In the genomic region with DNA sequence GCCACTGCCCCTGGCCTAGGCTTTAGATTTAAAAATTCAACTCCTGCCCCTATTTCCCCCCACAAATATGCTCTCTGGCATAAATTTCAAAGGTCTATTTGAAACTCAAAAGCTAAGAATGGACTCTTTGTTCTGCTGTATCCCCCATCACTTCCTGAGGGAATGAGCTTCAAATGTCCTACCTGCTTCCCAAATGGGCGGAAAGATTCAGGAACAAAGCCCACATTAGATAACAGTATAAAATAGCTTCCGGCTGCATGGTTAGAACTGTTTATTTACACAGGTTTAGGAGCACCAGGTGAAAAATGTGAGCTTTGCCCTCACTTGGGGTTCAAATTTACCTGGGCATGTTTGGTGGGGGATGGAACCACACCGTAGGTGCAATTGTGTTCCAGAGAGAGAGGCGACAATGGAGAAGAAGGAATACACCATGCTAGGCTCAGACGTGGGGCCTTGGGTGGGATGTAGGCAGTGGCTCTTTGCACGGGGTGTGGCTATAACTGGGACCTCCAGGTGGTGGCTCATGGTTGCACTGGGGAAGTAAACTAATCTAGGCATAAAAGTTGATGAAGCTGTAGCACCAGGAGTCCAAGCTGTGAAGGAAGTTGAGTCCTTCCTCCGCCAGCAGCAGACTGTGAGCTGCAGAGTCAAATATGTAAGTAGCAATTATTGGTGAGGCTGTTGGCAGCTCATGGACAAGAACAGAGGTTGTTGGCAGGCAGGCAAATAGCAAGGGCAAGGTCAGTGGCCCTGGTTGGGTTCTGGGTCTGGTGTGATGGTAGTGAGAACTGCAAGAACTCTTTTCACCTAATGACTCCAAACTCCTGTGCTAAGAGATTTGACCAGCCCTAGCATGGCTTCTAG, we compare ENCODE assay signal across 10 cellular contexts. TPM values are rescaled to one million over a fixed set of nuclear protein-coding genes. Genes with fewer than 3 reads are reported as not detected.
DNase-seq lines count a peak whose midpoint lies in the region; ATAC-seq and TF ChIP-seq lines count a peak whose summit lies in the region.
"Had no signal": no experiment of that assay in that cellular context is flagged by ENCODE, and none has a peak within 500 bp of the region (broad histone marks: within the 10 kb centered on the region; RNA-seq: fewer than 3 reads in every experiment).

No MANE protein-coding gene starts in this region.

- H3K79me1 ChIP-seq in IMR-90 (ENCODE audit: low read depth in 1 of 2, low read length in 2 of 2), result peaks cover 0 to 11% of the 10 kb centered on the region in 2 experiments; a peak in 1 of 4 replicates

- peak overlapping the region; percentile 71 for H2BK5ac ChIP-seq in IMR-90 (ENCODE audit: low read depth, low read length, poor library complexity, severe bottlenecking)

- CTCF ChIA-PET in IMR-90 (lab: Yijun Ruan, JAX), result no interaction called here

- no peak overlapping the region for H3K56ac ChIP-seq in IMR-90 (ENCODE audit: extremely low read depth, insufficient read depth, low read length)

- no peak for TF ChIP-seq CTCF in IMR-90 (conservative IDR thresholded peaks at IDR 0.05; ENCODE audit: low read depth, low read length)
- TF ChIP-seq CTCF in body of pancreas (IDR thresholded peaks at IDR 0.05), result no peak
- no peak for TF ChIP-seq CTCF in right lobe of liver (IDR thresholded peaks at IDR 0.05)
- TF ChIP-seq CTCF in thyroid gland (IDR thresholded peaks at IDR 0.05), result no peak

- peak overlapping the region; percentile 81 for H2BK20ac ChIP-seq in IMR-90 (ENCODE audit: low read depth, low read length)

- H3K36me3 ChIP-seq in IMR-90 (ENCODE audit: control insufficient read depth, insufficient read depth, low read length) (no peaks in the 10 kb centered on the region), body of pancreas (replicated peaks in 1 of 2; ENCODE audit: insufficient read depth in 1 of 2, low read depth in 2 of 2) (no peaks in the 10 kb centered on the region), right lobe of liver (no peaks in the 10 kb centered on the region), thyroid gland (no peaks in the 10 kb centered on the region)

- H3K18ac ChIP-seq in IMR-90 (ENCODE audit: low read depth, low read length), result no peak overlapping the region

- intact Hi-C loops in IMR-90 (cut with micrococcal nuclease), result no loop called here
- intact Hi-C loops in body of pancreas (cut with DNase I), result no loop called here
- intact Hi-C loops in right lobe of liver (cut with DNase I), result no loop called here
- intact Hi-C loops in thyroid gland (cut with DNase I), result no loop called here

- no peak overlapping the region for H3K9ac ChIP-seq in IMR-90 (ENCODE audit: low read depth, low read length)

- H3K27ac ChIP-seq in IMR-90 (ENCODE audit: insufficient read depth, low read length), result no peak overlapping the region
- peak overlapping the region; percentile 34 to 89 (median 76) for H3K27ac ChIP-seq in body of pancreas
- H3K27ac ChIP-seq in right lobe of liver, result peak overlapping the region in 1 of 3 donors; percentile 56
- H3K27ac ChIP-seq in thyroid gland, result peak overlapping the region; percentile 68 to 99 (median 99)

- no peak for DNase-seq in IMR-90
- peak; percentile 44 to 78 (median 70) for DNase-seq in body of pancreas
- DNase-seq in right lobe of liver, result peak; percentile 47 to 83 (median 81)
- DNase-seq in thyroid gland, result no peak
- DNase-seq in activated CD8-positive, alpha-beta memory T cell treated with anti-CD3 and anti-CD28 coated beads, Interleukin-2, amount 50 U/mL, for 48 hours, result no peak
- DNase-seq in stimulated activated naive CD8-positive, alpha-beta T cell treated with anti-CD3 and anti-CD28 coated beads, Interleukin-15, Interleukin-2, amounts not matched to agents 100 U/mL and 50 U/mL, for 24 hours, result no peak
- DNase-seq: activated CD4-positive, alpha-beta memory T cell treated with anti-CD3 and anti-CD28 coated beads, Interleukin-2, amount 10 ng/mL, durations not matched to agents 7 days and 5 days; DMS79 had no signal

- peak overlapping the region; percentile 72 for H2AFZ ChIP-seq in IMR-90 (replicated peaks; ENCODE audit: low read length, poor library complexity)

- H3K9me3 ChIP-seq in IMR-90 (ENCODE audit: control insufficient read depth, insufficient read depth, low read length) (no peaks in the 10 kb centered on the region), body of pancreas (no peaks in the 10 kb centered on the region), right lobe of liver (no peaks in the 10 kb centered on the region), thyroid gland (no peaks in the 10 kb centered on the region)

- H3K4me2 ChIP-seq in IMR-90 (ENCODE audit: low read depth, low read length), result no peak overlapping the region

- peaks cover 27% of the 10 kb centered on the region for H3K9me1 ChIP-seq in IMR-90 (ENCODE audit: insufficient read depth, low read length)

- peak overlapping the region; percentile 83 for H3K4ac ChIP-seq in IMR-90 (ENCODE audit: low read depth, low read length)

- peak overlapping the region in 1 of 2 experiments; percentile 50; a peak in 1 of 4 replicates for H4K8ac ChIP-seq in IMR-90 (ENCODE audit: low read depth in 2 of 2, low read length in 2 of 2)

- POLR2A ChIA-PET in IMR-90 (lab: Charles Lee; ENCODE audit: unreplicated experiment), result interaction anchor here (0.5 kb wide), 1 partner anchor 307 kb away, joined by 4 read pairs; no protein-coding TSS in a partner anchor

- H2BK15ac ChIP-seq in IMR-90 (ENCODE audit: low read depth, low read length), result peak overlapping the region; percentile 93; the same call in 2 of the 3 replicates

- no peak for ATAC-seq in IMR-90 (ENCODE audit: low read depth)
- peak; percentile 31 for ATAC-seq in body of pancreas
- peak; percentile 66 to 87 (median 80) for ATAC-seq in right lobe of liver
- ATAC-seq in HG03108 (IDR thresholded peaks at IDR 0.05; ENCODE audit: unreplicated experiment), result no peak
- no peak for ATAC-seq in GM18907 (IDR thresholded peaks at IDR 0.05; ENCODE audit: unreplicated experiment)
- no peak for ATAC-seq in stimulated activated naive CD8-positive, alpha-beta T cell treated with anti-CD3 and anti-CD28 coated beads, Interleukin-15, Interleukin-2, amounts not matched to agents 100 U/mL and 50 U/mL, for 24 hours

- no peak overlapping the region for H4K5ac ChIP-seq in IMR-90 (ENCODE audit: low read depth, low read length)

- peak overlapping the region; percentile 61 for H3K14ac ChIP-seq in IMR-90 (replicated peaks; ENCODE audit: low read depth, low read length)

- peak overlapping the region; percentile 71 for H3K23ac ChIP-seq in IMR-90 (ENCODE audit: low read depth, low read length)

- no peak overlapping the region for H3K4me3 ChIP-seq in IMR-90 (ENCODE audit: insufficient read depth, low read depth, low read length)
- no peak overlapping the region for H3K4me3 ChIP-seq in body of pancreas
- no peak overlapping the region for H3K4me3 ChIP-seq in right lobe of liver
- no peak overlapping the region for H3K4me3 ChIP-seq in thyroid gland (replicated peaks in 1 of 3)

- peaks cover 26% of the 10 kb centered on the region for H3K4me1 ChIP-seq in IMR-90 (ENCODE audit: control insufficient read depth, insufficient read depth, low read length)
- H3K4me1 ChIP-seq in body of pancreas, result peaks cover 54% of the 10 kb centered on the region
- H3K4me1 ChIP-seq in right lobe of liver, result peaks cover 0 to 32% (median 15%) of the 10 kb centered on the region in 4 donors
- H3K4me1 ChIP-seq in thyroid gland, result peaks cover 39 to 58% of the 10 kb centered on the region in 2 donors

- no TSS peak for BruUV-seq in IMR-90 (replicated peaks; lab: Mats Ljungman, UMichigan)

- in situ Hi-C loops in IMR-90 (cut with MboI; ENCODE audit: low sequenced_read_pairs), result loop anchor here (5.0 kb wide), 1 partner anchor 44 kb away; no protein-coding TSS in a partner anchor

- no peak for TF ChIP-seq POLR2A in IMR-90 (IDR thresholded peaks at IDR 0.05; ENCODE audit: low read depth, low read length)
- TF ChIP-seq POLR2A in body of pancreas (IDR thresholded peaks at IDR 0.05), result no peak
- TF ChIP-seq POLR2A in right lobe of liver (IDR thresholded peaks at IDR 0.05), result no peak
- no peak for TF ChIP-seq POLR2A in thyroid gland (IDR thresholded peaks at IDR 0.05)

- H4K91ac ChIP-seq in IMR-90 (ENCODE audit: insufficient read depth, low read depth, low read length), result peak overlapping the region; percentile 53

- H2AK9ac ChIP-seq in IMR-90 (replicated peaks; ENCODE audit: low read depth, low read length, poor library complexity), result peak overlapping the region; percentile 69

- TF ChIP-seq RAD21 in IMR-90 (IDR thresholded peaks at IDR 0.05; ENCODE audit: low read length), result no peak

- dilution Hi-C loops in IMR-90 (cut with HindIII; ENCODE audit: low sequenced_read_pairs, unreplicated experiment), result no loop called here

- H3K27me3 ChIP-seq in IMR-90 (ENCODE audit: control insufficient read depth, insufficient read depth, low read length) (no peaks in the 10 kb centered on the region), body of pancreas (no peaks in the 10 kb centered on the region), right lobe of liver (no peaks in the 10 kb centered on the region), thyroid gland (no peaks in the 10 kb centered on the region)

- H2BK120ac ChIP-seq in IMR-90 (ENCODE audit: low read depth, low read length), result peak overlapping the region; percentile 81

- peak overlapping the region; percentile 90 for H2AK5ac ChIP-seq in IMR-90 (ENCODE audit: low read depth, low read length)

- WGBS in IMR-90 (ENCODE audit: extremely low coverage in 2 of 2, insufficient read length in 1 of 2), 2 experiments, result no CpG with 5 or more reads among the region's 7 CpGs
- 31% methylated on average over 7 of the region's 7 CpGs for WGBS in body of pancreas, 2 donors
- 43% methylated on average over 7 of the region's 7 CpGs for WGBS in right lobe of liver (ENCODE audit: insufficient coverage, low coverage, low lambda C conversion rate, missing lambda C conversion rate)
- WGBS in thyroid gland, 2 donors, result 90 to 94% methylated on average over 7 of the region's 7 CpGs

- H4K20me1 ChIP-seq in IMR-90 (ENCODE audit: insufficient read depth, low read length), result no peaks in the 10 kb centered on the region

TF ChIP-seq in IMR-90, 13 proteins besides CTCF, POLR2A, EP300 and RAD21 (continues in another document):
- TF ChIP-seq BHLHE40 (IDR thresholded peaks at IDR 0.05; ENCODE audit: low read depth, low read length) (no peak), MAZ (IDR thresholded peaks at IDR 0.05; ENCODE audit: borderline replicate concordance, low read depth, low read length) (no peak), CHD1 (IDR thresholded peaks at IDR 0.05; ENCODE audit: low read depth, low read length) (no peak), FOS (IDR thresholded peaks at IDR 0.05; ENCODE audit: low read depth, low read length) (no peak), MAFK (IDR thresholded peaks at IDR 0.05; ENCODE audit: low read depth, low read length) (no peak)

RNA-seq across cellular contexts. Expression of a gene that starts 41.5 kb away (rescaled TPM):
- total RNA-seq in IMR-90 (2012; rRNA removed) (110 and 189 TPM in 2 replicates), body of pancreas (10 to 100 TPM; 61.5 to 89.7 TPM), right lobe of liver (10 to 100 TPM; 30.6 to 51.5 (median 43.1) TPM), thyroid gland (100 to 1,000 TPM; 158 to 193 (median 172) TPM)
- polyA plus RNA-seq in IMR-90 (2012; rRNA removed), result 76.2 and 90.1 TPM in 2 replicates
- polyA plus RNA-seq in IMR-90 (2012; cell fraction: cytosol; rRNA removed), result 75.8 and 86.2 TPM in 2 replicates
- 46.9 and 169 TPM in 2 replicates for polyA plus RNA-seq in IMR-90 (2012; cell fraction: nucleus; rRNA removed; ENCODE audit: low replicate concordance)

Comparison
In these comparisons a context has a peak if more than half of its experiments do, and no peak if none do; other contexts are left out.
1. ATAC-seq: peak in body of pancreas (single experiment) and right lobe of liver (4 of 4); none in IMR-90 (single experiment), HG03108 (single experiment), GM18907 (single experiment) and stimulated activated naive CD8-positive, alpha-beta T cell treated with anti-CD3 and anti-CD28 coated beads, Interleukin-15, Interleukin-2, amounts not matched to agents 100 U/mL and 50 U/mL, for 24 hours (single experiment).
2. DNase-seq: peak in body of pancreas (4 of 4) and right lobe of liver (3 of 3); none in IMR-90 (single experiment), thyroid gland (0 of 2), activated CD8-positive, alpha-beta memory T cell treated with anti-CD3 and anti-CD28 coated beads, Interleukin-2, amount 50 U/mL, for 48 hours (single experiment) and stimulated activated naive CD8-positive, alpha-beta T cell treated with anti-CD3 and anti-CD28 coated beads, Interleukin-15, Interleukin-2, amounts not matched to agents 100 U/mL and 50 U/mL, for 24 hours (single experiment).